In the genomic region with DNA sequence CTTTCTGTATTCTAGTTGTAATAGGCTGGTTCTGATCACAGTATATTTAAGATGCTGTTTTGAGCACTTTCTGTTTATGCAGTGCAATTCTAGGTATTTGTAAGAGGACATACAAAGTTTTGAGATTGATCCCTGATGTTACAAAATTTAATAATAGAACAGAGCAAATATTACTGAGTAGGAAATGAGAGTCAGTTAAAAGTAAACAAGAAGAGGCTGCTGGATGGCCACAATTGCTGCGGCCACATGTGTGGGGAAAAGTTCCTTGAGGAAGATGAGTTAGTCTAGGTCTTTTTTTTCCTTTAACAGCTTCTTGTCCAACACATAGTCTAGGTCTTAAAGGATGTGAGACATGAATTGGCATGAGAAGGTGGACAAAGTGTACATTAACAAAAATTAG, we compare ENCODE assay signal across 14 cellular contexts. TPM values are rescaled to one million over a fixed set of nuclear protein-coding genes. Genes with fewer than 3 reads are reported as not detected.
DNase-seq lines count a peak whose midpoint lies in the region; ATAC-seq, FAIRE-seq and TF ChIP-seq lines count a peak whose summit lies in the region.
"Had no signal": no experiment of that assay in that cellular context is flagged by ENCODE, and none has a peak within 500 bp of the region (broad histone marks: within the 10 kb centered on the region; RNA-seq: fewer than 3 reads in every experiment).

No MANE protein-coding gene starts in this region.

- in situ Hi-C loops in brain microvascular endothelial cell (cut with HindIII; ENCODE audit: low pct_ligation_motif_present, low sequenced_read_pairs) = no loop called here

- H3K27ac ChIP-seq in A549 = no peak overlapping the region
- peak overlapping the region; percentile 33 for H3K27ac ChIP-seq in brain microvascular endothelial cell
- H3K27ac ChIP-seq: prostate gland had no signal

- TF ChIP-seq POLR2A in A549 (IDR thresholded peaks at IDR 0.05; ENCODE audit: low read length) = no peak

- peaks cover 0 to 7% of the 10 kb centered on the region in 2 donors for H3K36me3 Mint-ChIP-seq in naive B cell

- H3K27ac Mint-ChIP-seq in naive B cell = peak overlapping the region in 4 of 6 donors; percentile 20 to 80 (median 37)

- FAIRE-seq in A549 (lab: Jason Lieb, UNC) = no peak

- H3K9me3 ChIP-seq in A549 = no peaks in the 10 kb centered on the region
- H3K9me3 ChIP-seq: BE2C, prostate gland had no signal

- H3K4me3 ChIP-seq in A549 (no peak overlapping the region), brain microvascular endothelial cell (ENCODE audit: low read depth, low read length) (no peak overlapping the region)
- H3K4me3 ChIP-seq: prostate gland had no signal

- DNase-seq in A549 (ENCODE audit: low read depth in 1 of 2, low spot score in 1 of 2) (no peak), EH (ENCODE audit: low read depth) (peak; percentile 24), brain microvascular endothelial cell (no peak), naive B cell (no peak), AML-193 (lab: John Stamatoyannopoulos, UW) (no peak), HPDE6-E6E7 (ENCODE audit: extremely low spot score) (no peak), NCI-H1417 (lab: John Stamatoyannopoulos, UW) (no peak)
- DNase-seq: activated CD4-positive, alpha-beta memory T cell treated with anti-CD3 and anti-CD28 coated beads, Interleukin-2, amount 10 ng/mL, durations not matched to agents 7 days and 5 days; activated naive CD4-positive, alpha-beta T cell treated with Interleukin-2 at 50 U/mL for 16 hours; BE2C; NCI-H1694; NCI-H69 had no signal

- peaks cover 56 to 74% (median 72%) of the 10 kb centered on the region in 3 donors for H3K4me1 Mint-ChIP-seq in naive B cell

- no peaks in the 10 kb centered on the region for H3K27me3 Mint-ChIP-seq in naive B cell
- H3K27me3 Mint-ChIP-seq: activated CD4-positive, alpha-beta memory T cell treated with anti-CD3 and anti-CD28 coated beads, Interleukin-2, amount 10 ng/mL, durations not matched to agents 7 days and 5 days had no signal

- H3K27me3 ChIP-seq in brain microvascular endothelial cell (replicated peaks) = no peaks in the 10 kb centered on the region
- H3K27me3 ChIP-seq: BE2C had no signal

- CTCF ChIA-PET in A549 (lab: Yijun Ruan, JAX) = interaction anchor here (1.1 to 1.3 kb wide), 2 partner anchors 12 to 16 kb away, joined by 3 to 4 read pairs; no protein-coding TSS in a partner anchor

- TF ChIP-seq EP300 in A549 (IDR thresholded peaks at IDR 0.05) = no peak

- no peaks in the 10 kb centered on the region for H3K36me3 ChIP-seq in brain microvascular endothelial cell (replicated peaks)
- H3K36me3 ChIP-seq: prostate gland had no signal

- TF ChIP-seq CTCF in A549 (IDR thresholded peaks at IDR 0.05) (no peak), brain microvascular endothelial cell (IDR thresholded peaks at IDR 0.05; ENCODE audit: low read depth, low read length, missing control alignments) (no peak)

- WGBS in A549 (ENCODE audit: missing lambda C conversion rate) = 29% methylated on average over 1 of the region's 1 CpG

- no peak for TF ChIP-seq RAD21 in A549 (conservative IDR thresholded peaks at IDR 0.05 in 1 of 2, IDR thresholded peaks at IDR 0.05 in 1 of 2)

- H3K9me3 Mint-ChIP-seq in naive B cell = no peaks in the 10 kb centered on the region
- H3K9me3 Mint-ChIP-seq: activated CD4-positive, alpha-beta memory T cell treated with anti-CD3 and anti-CD28 coated beads, Interleukin-2, amount 10 ng/mL, durations not matched to agents 7 days and 5 days had no signal

- POLR2A ChIA-PET in A549 (lab: Yijun Ruan, JAX) = no interaction called here

- peak overlapping the region; percentile 18 for H3K4me2 ChIP-seq in A549

- peak overlapping the region in 5 of 8 donors; percentile 5 to 43 (median 22) for H3K4me3 Mint-ChIP-seq in naive B cell
- H3K4me3 Mint-ChIP-seq: activated CD4-positive, alpha-beta memory T cell treated with anti-CD3 and anti-CD28 coated beads, Interleukin-2, amount 10 ng/mL, durations not matched to agents 7 days and 5 days had no signal

- ATAC-seq in A549 (no peak), naive B cell (ENCODE audit: low read depth in 2 of 2) (no peak), HG03571 (IDR thresholded peaks at IDR 0.05; ENCODE audit: unreplicated experiment) (no peak)

- H3K4me1 ChIP-seq in A549 = peaks cover 14% of the 10 kb centered on the region; the same call in 2 of the 3 replicates
- H3K4me1 ChIP-seq: BE2C had no signal

TF ChIP-seq in A549, 52 proteins besides CTCF, POLR2A, EP300 and RAD21:
- TF ChIP-seq CHD2 (IDR thresholded peaks at IDR 0.05; ENCODE audit: low read length, partially characterized antibody) (no peak), NR3C1 (IDR thresholded peaks at IDR 0.05) (no peak), HEYL (CRISPR knock-in tag; IDR thresholded peaks at IDR 0.05) (no peak), EHMT2 (IDR thresholded peaks at IDR 0.05; ENCODE audit: low read depth) (no peak), SREBF2 (IDR thresholded peaks at IDR 0.05) (no peak), NPAS2 (CRISPR knock-in tag; IDR thresholded peaks at IDR 0.05; ENCODE audit: borderline replicate concordance) (no peak)
- TF ChIP-seq, protein P1, sequence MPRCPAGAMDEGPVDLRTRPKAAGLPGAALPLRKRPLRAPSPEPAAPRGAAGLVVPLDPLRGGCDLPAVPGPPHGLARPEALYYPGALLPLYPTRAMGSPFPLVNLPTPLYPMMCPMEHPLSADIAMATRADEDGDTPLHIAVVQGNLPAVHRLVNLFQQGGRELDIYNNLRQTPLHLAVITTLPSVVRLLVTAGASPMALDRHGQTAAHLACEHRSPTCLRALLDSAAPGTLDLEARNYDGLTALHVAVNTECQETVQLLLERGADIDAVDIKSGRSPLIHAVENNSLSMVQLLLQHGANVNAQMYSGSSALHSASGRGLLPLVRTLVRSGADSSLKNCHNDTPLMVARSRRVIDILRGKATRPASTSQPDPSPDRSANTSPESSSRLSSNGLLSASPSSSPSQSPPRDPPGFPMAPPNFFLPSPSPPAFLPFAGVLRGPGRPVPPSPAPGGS (IDR thresholded peaks at IDR 0.05) = no peak
- TF ChIP-seq, protein P2, sequence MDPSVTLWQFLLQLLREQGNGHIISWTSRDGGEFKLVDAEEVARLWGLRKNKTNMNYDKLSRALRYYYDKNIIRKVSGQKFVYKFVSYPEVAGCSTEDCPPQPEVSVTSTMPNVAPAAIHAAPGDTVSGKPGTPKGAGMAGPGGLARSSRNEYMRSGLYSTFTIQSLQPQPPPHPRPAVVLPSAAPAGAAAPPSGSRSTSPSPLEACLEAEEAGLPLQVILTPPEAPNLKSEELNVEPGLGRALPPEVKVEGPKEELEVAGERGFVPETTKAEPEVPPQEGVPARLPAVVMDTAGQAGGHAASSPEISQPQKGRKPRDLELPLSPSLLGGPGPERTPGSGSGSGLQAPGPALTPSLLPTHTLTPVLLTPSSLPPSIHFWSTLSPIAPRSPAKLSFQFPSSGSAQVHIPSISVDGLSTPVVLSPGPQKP (IDR thresholded peaks at IDR 0.05; ENCODE audit: low read depth, low read length) = no peak
- TF ChIP-seq, protein P3, sequence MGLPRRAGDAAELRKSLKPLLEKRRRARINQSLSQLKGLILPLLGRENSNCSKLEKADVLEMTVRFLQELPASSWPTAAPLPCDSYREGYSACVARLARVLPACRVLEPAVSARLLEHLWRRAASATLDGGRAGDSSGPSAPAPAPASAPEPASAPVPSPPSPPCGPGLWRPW (IDR thresholded peaks at IDR 0.05) = no peak

RNA-seq across cellular contexts. Expression of a gene that starts 11.3 kb away (rescaled TPM):
- polyA plus RNA-seq in A549 (2011; rRNA removed) = 33.6 and 41.3 TPM in 2 replicates
- 47.5 and 56.3 TPM in 2 replicates for polyA plus RNA-seq in A549 (2012; cell fraction: cytosol; rRNA removed)
- 181 and 185 TPM in 2 replicates for polyA plus RNA-seq in A549 (2012; cell fraction: nucleus; rRNA removed)
- 45.6 to 52.9 TPM (median 48.0 TPM) in 3 replicates for polyA plus RNA-seq in A549 (2017; fragmentation: RNase III; extraction: RNeasy Plus Mini Kit Qiagen cat#74134 plus additional on column Dnase treatment)
- polyA minus RNA-seq in A549 (2011; rRNA and poly(A)+ RNA removed) = 68.5 and 82.6 TPM in 2 replicates
- 10 to 100 TPM in 5 of 6 donors, 1 to 10 TPM in 1; 6.7 to 45.0 (median 31.5) TPM for polyA plus RNA-seq in naive B cell (ENCODE audit: low read depth in 6 of 6)

RNA-seq across cellular contexts. Expression of a gene that starts 24.6 kb away (rescaled TPM):
- polyA plus RNA-seq in A549 (2011; rRNA removed) (20.7 and 23.8 TPM in 2 replicates), A549 (2017; fragmentation: RNase III; extraction: RNeasy Plus Mini Kit Qiagen cat#74134 plus additional on column Dnase treatment) (20.6 to 22.5 TPM (median 22.0 TPM) in 3 replicates), naive B cell (ENCODE audit: low read depth in 6 of 6) (10 to 100 TPM; 30.3 to 65.5 (median 40.0) TPM)
- 39.7 and 49.8 TPM in 2 replicates for polyA plus RNA-seq in A549 (2012; cell fraction: cytosol; rRNA removed)
- 268 and 290 TPM in 2 replicates for polyA plus RNA-seq in A549 (2012; cell fraction: nucleus; rRNA removed)
- polyA minus RNA-seq in A549 (2011; rRNA and poly(A)+ RNA removed) = 25.8 and 32.7 TPM in 2 replicates

RNA-seq across cellular contexts. Expression of a gene that starts 39.8 kb away (rescaled TPM):
- polyA plus RNA-seq in A549 (2011; rRNA removed) (16.0 and 19.6 TPM in 2 replicates), A549 (2017; fragmentation: RNase III; extraction: RNeasy Plus Mini Kit Qiagen cat#74134 plus additional on column Dnase treatment) (35.7 to 38.7 TPM (median 37.5 TPM) in 3 replicates), naive B cell (ENCODE audit: low read depth in 6 of 6) (10 to 100 TPM in 1 of 6 donors, 1 to 10 TPM in 5; 4.2 to 13.3 (median 7.2) TPM)
- polyA plus RNA-seq in A549 (2012; cell fraction: cytosol; rRNA removed) = 42.7 and 47.2 TPM in 2 replicates
- polyA plus RNA-seq in A549 (2012; cell fraction: nucleus; rRNA removed) = 66.6 and 82.2 TPM in 2 replicates
- 14.8 and 16.1 TPM in 2 replicates for polyA minus RNA-seq in A549 (2011; rRNA and poly(A)+ RNA removed)

RNA-seq across cellular contexts. Expression of a gene that starts 51.4 kb away (rescaled TPM):
- polyA plus RNA-seq in A549 (2011; rRNA removed) = 26.7 and 28.2 TPM in 2 replicates
- 43.3 and 46.0 TPM in 2 replicates for polyA plus RNA-seq in A549 (2012; cell fraction: cytosol; rRNA removed)
- 131 and 139 TPM in 2 replicates for polyA plus RNA-seq in A549 (2012; cell fraction: nucleus; rRNA removed)
- polyA plus RNA-seq in A549 (2017; fragmentation: RNase III; extraction: RNeasy Plus Mini Kit Qiagen cat#74134 plus additional on column Dnase treatment) = 28.8 to 35.2 TPM (median 33.4 TPM) in 3 replicates
- 18.9 and 20.0 TPM in 2 replicates for polyA minus RNA-seq in A549 (2011; rRNA and poly(A)+ RNA removed)
- polyA plus RNA-seq in naive B cell (ENCODE audit: low read depth in 6 of 6) = 10 to 100 TPM; 19.1 to 53.9 (median 32.6) TPM
